Comparison of ENCODE assay signal across 8 cellular contexts in genomic region chr15:77543159-77543882, GRCh38.
DNase-seq lines count a peak whose midpoint lies in the region; ATAC-seq, FAIRE-seq and TF ChIP-seq lines count a peak whose summit lies in the region.

No MANE protein-coding gene starts in this region.

- peak; percentile 68 for ATAC-seq in GM21526 (IDR thresholded peaks at IDR 0.05; ENCODE audit: low FRiP score, unreplicated experiment)

- H3K27ac Mint-ChIP-seq in Caco-2 (ENCODE audit: unreplicated experiment) = peak overlapping the region; percentile 50

- H3F3A ChIP-seq in Loucy (ENCODE audit: low read depth) = no peaks in the 10 kb centered on the region

- no peaks in the 10 kb centered on the region for H3K9me2 ChIP-seq in Loucy (replicated peaks; ENCODE audit: low read depth, low read length)

- FAIRE-seq in frontal cortex (lab: Jason Lieb, UNC) = no peak

- H3K4me3 Mint-ChIP-seq in Caco-2 (ENCODE audit: unreplicated experiment) = peak overlapping the region; percentile 67

- CTCF ChIA-PET in Caco-2 (lab: Charles Lee) = interaction anchor here (0.5 to 2.1 kb wide), 63 partner anchors 9 to 637 kb away, joined by 3 to 44 read pairs (median 4); partner anchors contain the start of genes LINGO1 and PEAK1

- H3K4me3 ChIP-seq in Caco-2 (ENCODE audit: low read depth, low read length) (peak overlapping the region; percentile 48), Loucy (ENCODE audit: low read length, poor library complexity, severe bottlenecking) (peak overlapping the region; percentile 82), SJCRH30 (peak overlapping the region; percentile 59), subcutaneous abdominal adipose tissue (ENCODE audit: low read depth in 1 of 5, low read length in 5 of 5) (peak overlapping the region in 4 of 5 donors; percentile 51 to 62 (median 54))

- H3K36me3 ChIP-seq in Caco-2 (ENCODE audit: control insufficient read depth, insufficient read depth, low read length) (no peaks in the 10 kb centered on the region), Loucy (ENCODE audit: insufficient read depth, low read length) (no peaks in the 10 kb centered on the region), SJCRH30 (no peaks in the 10 kb centered on the region), subcutaneous abdominal adipose tissue (ENCODE audit: control insufficient read depth in 5 of 5, insufficient read depth in 5 of 5, low read length in 5 of 5) (no peaks in the 10 kb centered on the region)

- peaks cover 14% of the 10 kb centered on the region for H3K4me1 Mint-ChIP-seq in Caco-2 (ENCODE audit: low read depth, unreplicated experiment)

- intact Hi-C loops in Caco-2 (cut with micrococcal nuclease; ENCODE audit: unreplicated experiment) = loop anchor here (1.0 to 5.0 kb wide), 4 partner anchors 41 to 425 kb away; partner anchors contain the start of gene LINGO1

- no peaks in the 10 kb centered on the region for H3K36me3 Mint-ChIP-seq in Caco-2 (ENCODE audit: insufficient read depth, unreplicated experiment)

- no peak overlapping the region for H3K27ac ChIP-seq in SJCRH30
- peak overlapping the region; percentile 23 for H3K27ac ChIP-seq in subcutaneous abdominal adipose tissue (ENCODE audit: low read depth, low read length)

- BruUV-seq in Caco-2 (replicated peaks; lab: Mats Ljungman, UMichigan) = no TSS peak

- H3K4me1 ChIP-seq in Caco-2 (peaks cover 13% of the 10 kb centered on the region; the same call in 1 of the 2 replicates), Loucy (ENCODE audit: insufficient read depth, low read length, poor library complexity, severe bottlenecking) (peaks cover 16% of the 10 kb centered on the region), SJCRH30 (peaks cover 3% of the 10 kb centered on the region; the same call in 1 of the 2 replicates), subcutaneous abdominal adipose tissue (ENCODE audit: control insufficient read depth in 5 of 5, insufficient read depth in 5 of 5, low read length in 5 of 5) (peaks cover 0 to 37% (median 21%) of the 10 kb centered on the region in 5 donors)

- H3K27me3 Mint-ChIP-seq in Caco-2 (ENCODE audit: insufficient read depth, unreplicated experiment) = no peaks in the 10 kb centered on the region

- H3K4me2 ChIP-seq in Loucy (ENCODE audit: low read depth, low read length, poor library complexity, severe bottlenecking) = peak overlapping the region; percentile 91

- H3K9ac ChIP-seq in Loucy (ENCODE audit: low read depth, low read length, poor library complexity, severe bottlenecking) = peak overlapping the region; percentile 86
- peak overlapping the region in 4 of 5 donors; percentile 42 to 75 (median 70) for H3K9ac ChIP-seq in subcutaneous abdominal adipose tissue (ENCODE audit: low read length in 5 of 5)

- no peaks in the 10 kb centered on the region for H3K27me3 ChIP-seq in Caco-2 (replicated peaks; ENCODE audit: control insufficient read depth, insufficient read depth, low read length)
- no peaks in the 10 kb centered on the region for H3K27me3 ChIP-seq in Loucy (ENCODE audit: insufficient read depth, low read length, poor library complexity, severe bottlenecking)
- H3K27me3 ChIP-seq in SJCRH30 = no peaks in the 10 kb centered on the region
- H3K27me3 ChIP-seq in subcutaneous abdominal adipose tissue (ENCODE audit: control insufficient read depth in 5 of 5, insufficient read depth in 4 of 5, low read length in 5 of 5) = no peaks in the 10 kb centered on the region

- no peaks in the 10 kb centered on the region for H3K9me3 Mint-ChIP-seq in Caco-2 (ENCODE audit: unreplicated experiment)

- peak overlapping the region; percentile 94 for H2AFZ ChIP-seq in Loucy (ENCODE audit: low read length)

- POLR2A ChIA-PET in Caco-2 (lab: Charles Lee) = interaction anchor here (1.1 kb wide), 1 partner anchor 26 kb away, joined by 3 read pairs; no protein-coding TSS in a partner anchor

- peak; percentile 92 to 93 for TF ChIP-seq CTCF in Caco-2 (IDR thresholded peaks at IDR 0.05; ENCODE audit: insufficient read depth in 1 of 2, low read depth in 1 of 2, low read length in 1 of 2, severe bottlenecking in 1 of 2, unreplicated experiment in 1 of 2)
- TF ChIP-seq CTCF in Loucy (conservative IDR thresholded peaks at IDR 0.05; ENCODE audit: low read length) = peak; percentile 100

- no peaks in the 10 kb centered on the region for H3K79me2 ChIP-seq in Loucy (ENCODE audit: insufficient read depth, low read length)

- no peaks in the 10 kb centered on the region for H3K9me3 ChIP-seq in Caco-2
- H3K9me3 ChIP-seq in Loucy (ENCODE audit: insufficient read depth, low read depth, low read length) = no peaks in the 10 kb centered on the region
- H3K9me3 ChIP-seq in SJCRH30 (replicated peaks) = no peaks in the 10 kb centered on the region
- peaks cover 0 to 7% (median 0%) of the 10 kb centered on the region in 5 donors for H3K9me3 ChIP-seq in subcutaneous abdominal adipose tissue (ENCODE audit: control insufficient read depth in 5 of 5, low read length in 5 of 5)

- no peaks in the 10 kb centered on the region for H4K20me1 ChIP-seq in Loucy (ENCODE audit: insufficient read depth, low read length, poor library complexity, severe bottlenecking)

- peak; percentile 82 to 89 for DNase-seq in Caco-2
- peak; percentile 81 to 91 for DNase-seq in SJCRH30
- DNase-seq in activated gamma-delta T cell treated with anti-CD3 and anti-CD28 coated beads, Interleukin-2, amount 50 U/mL, for 16 hours (ENCODE audit: low read depth) = peak; percentile 53
- DNase-seq in frontal cortex (ENCODE audit: low spot score in 2 of 2) = peak; percentile 76 to 92
- peak; percentile 38 for DNase-seq in non-pigmented ciliary epithelial cell (ENCODE audit: low read depth)
